In the genomic region with DNA sequence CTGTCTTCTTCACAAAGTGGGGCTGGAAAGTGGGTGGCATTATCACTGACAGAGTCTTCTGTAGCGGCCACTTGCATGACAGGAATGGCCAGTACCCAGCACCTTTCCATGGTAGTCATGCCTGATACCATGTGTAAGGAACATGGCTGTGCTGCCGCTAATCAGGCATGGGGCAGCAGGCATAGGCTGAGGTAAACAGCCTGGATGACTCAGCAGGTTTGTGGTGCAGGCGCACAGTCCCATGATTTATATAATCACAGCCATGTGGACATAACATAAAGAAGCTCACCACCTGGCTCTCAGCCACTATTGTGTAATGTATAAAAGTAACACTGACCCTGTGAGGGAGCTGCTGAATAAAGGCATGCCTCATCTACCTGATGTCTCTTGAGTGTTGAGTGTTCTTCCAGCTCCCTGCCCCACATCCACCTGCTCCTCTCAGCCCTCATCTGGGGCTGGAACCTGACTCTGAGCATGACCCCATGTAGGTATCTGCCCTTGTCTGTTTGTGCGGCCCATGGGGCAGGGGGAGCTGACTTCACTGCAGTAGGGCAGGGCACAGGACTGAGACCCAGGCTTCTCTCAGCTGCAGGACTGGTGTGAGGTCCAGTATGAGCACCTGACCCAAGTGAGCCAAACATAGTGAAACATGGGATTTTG, we compare ENCODE assay signal across 1 cellular context.
TF ChIP-seq lines count a peak whose summit lies in the region.

No MANE protein-coding gene starts in this region.

TF ChIP-seq in K562, 482 proteins besides CTCF, POLR2A, EP300 and RAD21 (continued from another document):
- TF ChIP-seq ZMIZ1 (IDR thresholded peaks at IDR 0.05; ENCODE audit: low read depth in 2 of 2, low read length in 2 of 2) (no peak), ZSCAN32 (CRISPR knock-in tag; IDR thresholded peaks at IDR 0.05) (no peak), MEIS2 (IDR thresholded peaks at IDR 0.05; ENCODE audit: partially characterized antibody) (peak; percentile 27), ZNF146 (CRISPR knock-in tag; IDR thresholded peaks at IDR 0.05; ENCODE audit: unreplicated experiment) (no peak), CEBPG (CRISPR knock-in tag; IDR thresholded peaks at IDR 0.05) (no peak), CEBPG (tag; conservative IDR thresholded peaks at IDR 0.05 in 1 of 2, IDR thresholded peaks at IDR 0.05 in 1 of 2) (peak in 1 of 2 experiments; percentile 77; a peak in 3 of 4 replicates), TEAD2 (tag; IDR thresholded peaks at IDR 0.05) (peak; percentile 23; the same call in 1 of the 2 replicates), EHMT2 (IDR thresholded peaks at IDR 0.05) (no peak), TEAD1 (CRISPR knock-in tag; IDR thresholded peaks at IDR 0.05) (peak in 1 of 2 experiments; percentile 53; a peak in 1 of 4 replicates), JUND (IDR thresholded peaks at IDR 0.05; ENCODE audit: borderline replicate concordance, low read depth, low read length) (0 out of 2 replicates have a peak, but pooled peaks have one; percentile 8), JUND (tag; IDR thresholded peaks at IDR 0.05; ENCODE audit: borderline replicate concordance, low read depth, low read length) (0 out of 3 replicates have a peak, but pooled peaks have one; percentile 32), CBFA2T3 (IDR thresholded peaks at IDR 0.05) (peak; percentile 43), DDX20 (tag; IDR thresholded peaks at IDR 0.05; ENCODE audit: low read depth) (0 out of 2 replicates have a peak, but pooled peaks have one; percentile 42), RBM25 (IDR thresholded peaks at IDR 0.05; ENCODE audit: low read depth, low read length, severe bottlenecking) (no peak), ESRRA (IDR thresholded peaks at IDR 0.05; ENCODE audit: borderline replicate concordance, low read depth) (no peak), MAFK (IDR thresholded peaks at IDR 0.05; ENCODE audit: low read length) (peak; percentile 71), MEF2D (tag; conservative IDR thresholded peaks at IDR 0.05; ENCODE audit: low read depth) (0 out of 2 replicates have a peak, but pooled peaks have one; percentile 23), RBM17 (IDR thresholded peaks at IDR 0.05; ENCODE audit: borderline replicate concordance, low read depth, low read length) (no peak), NR2C2 (CRISPR knock-in tag; IDR thresholded peaks at IDR 0.05) (no peak), NR2C2 (tag; IDR thresholded peaks at IDR 0.05) (peak; percentile 34; the same call in 1 of the 2 replicates), CBFA2T2 (conservative IDR thresholded peaks at IDR 0.05) (peak; percentile 20; the same call in 1 of the 2 replicates), PPARD (CRISPR knock-in tag; IDR thresholded peaks at IDR 0.05) (no peak), SMAD4 (CRISPR knock-in tag; conservative IDR thresholded peaks at IDR 0.05) (no peak), ZNF184 (CRISPR knock-in tag; IDR thresholded peaks at IDR 0.05) (no peak), MAFF (IDR thresholded peaks at IDR 0.05; ENCODE audit: low read length) (peak; percentile 73), TAF7 (tag; IDR thresholded peaks at IDR 0.05) (no peak), DACH1 (IDR thresholded peaks at IDR 0.05; ENCODE audit: partially characterized antibody) (no peak), ZNF347 (CRISPR knock-in tag; IDR thresholded peaks at IDR 0.05; ENCODE audit: low read depth) (no peak), NFE2 (IDR thresholded peaks at IDR 0.05; ENCODE audit: low read depth) (peak; percentile 84), ZFX (CRISPR knock-in tag; IDR thresholded peaks at IDR 0.05) (no peak), CHCHD3 (CRISPR knock-in tag; IDR thresholded peaks at IDR 0.05) (no peak), ZNF354B (CRISPR knock-in tag; IDR thresholded peaks at IDR 0.05) (peak; percentile 35; the same call in 1 of the 2 replicates), SNRNP70 (optimal IDR thresholded peaks at IDR 0.05; ENCODE audit: low read depth, low read length) (no peak), NFE2L1 (tag; IDR thresholded peaks at IDR 0.05; ENCODE audit: borderline replicate concordance, low read depth) (peak; percentile 80), NFYB (IDR thresholded peaks at IDR 0.05; ENCODE audit: extremely low read depth, insufficient read length) (no peak), ZNF644 (tag; IDR thresholded peaks at IDR 0.05; ENCODE audit: low read depth) (0 out of 2 replicates have a peak, but pooled peaks have one; percentile 56), SPI1 (IDR thresholded peaks at IDR 0.05; ENCODE audit: borderline replicate concordance, low read depth, low read length) (no peak), CC2D1A (IDR thresholded peaks at IDR 0.05) (no peak), RBM22 (IDR thresholded peaks at IDR 0.05; ENCODE audit: low read depth, low read length, poor library complexity, severe bottlenecking) (no peak), SP1 (CRISPR knock-in tag; IDR thresholded peaks at IDR 0.05) (no peak), ZNF592 (IDR thresholded peaks at IDR 0.05) (peak; percentile 47; the same call in 1 of the 2 replicates)
- TF ChIP-seq, protein P1, sequence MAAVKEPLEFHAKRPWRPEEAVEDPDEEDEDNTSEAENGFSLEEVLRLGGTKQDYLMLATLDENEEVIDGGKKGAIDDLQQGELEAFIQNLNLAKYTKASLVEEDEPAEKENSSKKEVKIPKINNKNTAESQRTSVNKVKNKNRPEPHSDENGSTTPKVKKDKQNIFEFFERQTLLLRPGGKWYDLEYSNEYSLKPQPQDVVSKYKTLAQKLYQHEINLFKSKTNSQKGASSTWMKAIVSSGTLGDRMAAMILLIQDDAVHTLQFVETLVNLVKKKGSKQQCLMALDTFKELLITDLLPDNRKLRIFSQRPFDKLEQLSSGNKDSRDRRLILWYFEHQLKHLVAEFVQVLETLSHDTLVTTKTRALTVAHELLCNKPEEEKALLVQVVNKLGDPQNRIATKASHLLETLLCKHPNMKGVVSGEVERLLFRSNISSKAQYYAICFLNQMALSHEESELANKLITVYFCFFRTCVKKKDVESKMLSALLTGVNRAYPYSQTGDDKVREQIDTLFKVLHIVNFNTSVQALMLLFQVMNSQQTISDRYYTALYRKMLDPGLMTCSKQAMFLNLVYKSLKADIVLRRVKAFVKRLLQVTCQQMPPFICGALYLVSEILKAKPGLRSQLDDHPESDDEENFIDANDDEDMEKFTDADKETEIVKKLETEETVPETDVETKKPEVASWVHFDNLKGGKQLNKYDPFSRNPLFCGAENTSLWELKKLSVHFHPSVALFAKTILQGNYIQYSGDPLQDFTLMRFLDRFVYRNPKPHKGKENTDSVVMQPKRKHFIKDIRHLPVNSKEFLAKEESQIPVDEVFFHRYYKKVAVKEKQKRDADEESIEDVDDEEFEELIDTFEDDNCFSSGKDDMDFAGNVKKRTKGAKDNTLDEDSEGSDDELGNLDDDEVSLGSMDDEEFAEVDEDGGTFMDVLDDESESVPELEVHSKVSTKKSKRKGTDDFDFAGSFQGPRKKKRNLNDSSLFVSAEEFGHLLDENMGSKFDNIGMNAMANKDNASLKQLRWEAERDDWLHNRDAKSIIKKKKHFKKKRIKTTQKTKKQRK (IDR thresholded peaks at IDR 0.05; ENCODE audit: borderline replicate concordance, low read depth, low read length), result peak; percentile 69
- TF ChIP-seq, protein P2, sequence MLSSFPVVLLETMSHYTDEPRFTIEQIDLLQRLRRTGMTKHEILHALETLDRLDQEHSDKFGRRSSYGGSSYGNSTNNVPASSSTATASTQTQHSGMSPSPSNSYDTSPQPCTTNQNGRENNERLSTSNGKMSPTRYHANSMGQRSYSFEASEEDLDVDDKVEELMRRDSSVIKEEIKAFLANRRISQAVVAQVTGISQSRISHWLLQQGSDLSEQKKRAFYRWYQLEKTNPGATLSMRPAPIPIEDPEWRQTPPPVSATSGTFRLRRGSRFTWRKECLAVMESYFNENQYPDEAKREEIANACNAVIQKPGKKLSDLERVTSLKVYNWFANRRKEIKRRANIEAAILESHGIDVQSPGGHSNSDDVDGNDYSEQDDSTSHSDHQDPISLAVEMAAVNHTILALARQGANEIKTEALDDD (IDR thresholded peaks at IDR 0.05), result no peak
- TF ChIP-seq, protein P3, sequence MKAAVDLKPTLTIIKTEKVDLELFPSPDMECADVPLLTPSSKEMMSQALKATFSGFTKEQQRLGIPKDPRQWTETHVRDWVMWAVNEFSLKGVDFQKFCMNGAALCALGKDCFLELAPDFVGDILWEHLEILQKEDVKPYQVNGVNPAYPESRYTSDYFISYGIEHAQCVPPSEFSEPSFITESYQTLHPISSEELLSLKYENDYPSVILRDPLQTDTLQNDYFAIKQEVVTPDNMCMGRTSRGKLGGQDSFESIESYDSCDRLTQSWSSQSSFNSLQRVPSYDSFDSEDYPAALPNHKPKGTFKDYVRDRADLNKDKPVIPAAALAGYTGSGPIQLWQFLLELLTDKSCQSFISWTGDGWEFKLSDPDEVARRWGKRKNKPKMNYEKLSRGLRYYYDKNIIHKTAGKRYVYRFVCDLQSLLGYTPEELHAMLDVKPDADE (conservative IDR thresholded peaks at IDR 0.05; ENCODE audit: control insufficient read depth, low read depth, low read length), result no peak
